In genomic region chr2:73696975-73697374, GRCh38 we compare ENCODE assay signal across 4 cellular contexts. TPM values are rescaled to one million over a fixed set of nuclear protein-coding genes. Genes with fewer than 3 reads are reported as not detected.
"Had no signal": no experiment of that assay in that cellular context is flagged by ENCODE, and none has a peak within 500 bp of the region (broad histone marks: within the 10 kb centered on the region; RNA-seq: fewer than 3 reads in every experiment).

No MANE protein-coding gene starts in this region.

RNA-seq across cellular contexts. Expression of gene NAT8, which starts 54.8 kb away (rescaled TPM):
- total RNA-seq: LHCN-M2, M059J, MCF 10A, NCI-H460 had no signal
